10 cellular contexts compared by ENCODE assay signal in the genomic region with DNA sequence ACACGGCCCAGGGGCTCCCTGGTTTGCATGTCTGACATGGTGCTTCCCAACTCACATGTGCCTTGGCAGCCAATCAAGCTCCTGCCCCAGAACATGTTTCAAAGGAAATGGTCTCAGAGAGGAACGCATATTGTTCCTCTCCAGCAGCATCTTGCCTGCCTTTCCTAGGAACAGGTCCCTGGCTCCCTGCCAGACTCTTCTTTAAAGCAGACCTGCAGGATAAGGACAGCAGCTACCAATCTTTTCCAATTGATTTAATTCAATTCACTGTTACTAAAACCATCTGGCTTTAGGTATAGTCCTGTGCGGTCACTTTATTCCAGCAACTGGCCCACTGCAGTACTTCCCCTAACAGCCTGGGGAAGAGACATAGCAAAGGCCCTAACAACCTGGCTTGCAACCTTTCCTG.
A peak's percentile ranks its signal among the peaks of the same experiment; 100 is the strongest.
DNase-seq lines count a peak whose midpoint lies in the region; ATAC-seq, FAIRE-seq and TF ChIP-seq lines count a peak whose summit lies in the region.
"Had no signal": no experiment of that assay in that cellular context is flagged by ENCODE, and none has a peak within 500 bp of the region (broad histone marks: within the 10 kb centered on the region; RNA-seq: fewer than 3 reads in every experiment).

No MANE protein-coding gene starts in this region.

- WGBS in spleen, 5 donors = 53 to 65% (median 60%) methylated on average over 3 of the region's 3 CpGs

- no peak overlapping the region for H3K4me3 ChIP-seq in spleen
- H3K4me3 ChIP-seq: tibial nerve had no signal

- H3K27ac ChIP-seq in spleen = peak overlapping the region in 1 of 8 donors; percentile 14
- H3K27ac ChIP-seq: tibial nerve had no signal

- peaks cover 0 to 37% (median 2%) of the 10 kb centered on the region in 6 donors for H3K36me3 ChIP-seq in spleen

- H3K27me3 ChIP-seq in spleen (replicated peaks in 1 of 7) = no peaks in the 10 kb centered on the region
- H3K27me3 ChIP-seq: tibial nerve had no signal

- no peak for FAIRE-seq in D721Med (lab: Jason Lieb, UNC)

- H3K4me1 ChIP-seq in spleen = peaks cover 0 to 19% (median 13%) of the 10 kb centered on the region in 6 donors

- intact Hi-C loops in spleen (cut with DNase I; ENCODE audit: low total_unique reads) = no loop called here

- H3K9me3 ChIP-seq in spleen = no peaks in the 10 kb centered on the region
- H3K9me3 ChIP-seq: tibial nerve had no signal

- TF ChIP-seq CTCF in spleen (IDR thresholded peaks at IDR 0.05 in 8 of 11, conservative IDR thresholded peaks at IDR 0.05 in 3 of 11) = no peak
- no peak for TF ChIP-seq CTCF in D721Med (IDR thresholded peaks at IDR 0.05; ENCODE audit: insufficient read depth, missing control alignments)

- DNase-seq in COLO668 (lab: John Stamatoyannopoulos, UW; ENCODE audit: unreplicated experiment) (peak; percentile 21), NCI-H1694 treated with DMSO at 0.1 percent for 48 hours (lab: John Stamatoyannopoulos, UW) (peak; percentile 54), cerebellar cortex (ENCODE audit: low spot score) (peak; percentile 94), medulla oblongata (ENCODE audit: extremely low spot score) (peak; percentile 52), spleen (no peak), D721Med (ENCODE audit: insufficient read length, low spot score) (no peak)
- no peak for DNase-seq in effector CD4-positive, alpha-beta T cell
- DNase-seq: DND-41 had no signal

- ATAC-seq in GM18498 (IDR thresholded peaks at IDR 0.05; ENCODE audit: unreplicated experiment) = no peak

- TF ChIP-seq POLR2A in spleen (IDR thresholded peaks at IDR 0.05) = no peak

Comparison
In these comparisons a context has a peak if more than half of its experiments do, and no peak if none do; other contexts are left out.
1. DNase-seq: peak in COLO668 (single experiment), NCI-H1694 treated with DMSO at 0.1 percent for 48 hours (single experiment), cerebellar cortex (single experiment) and medulla oblongata (single experiment); none in spleen (single experiment), D721Med (single experiment) and effector CD4-positive, alpha-beta T cell (single experiment).